ENCODE assay signal across 10 cellular contexts in the genomic region with DNA sequence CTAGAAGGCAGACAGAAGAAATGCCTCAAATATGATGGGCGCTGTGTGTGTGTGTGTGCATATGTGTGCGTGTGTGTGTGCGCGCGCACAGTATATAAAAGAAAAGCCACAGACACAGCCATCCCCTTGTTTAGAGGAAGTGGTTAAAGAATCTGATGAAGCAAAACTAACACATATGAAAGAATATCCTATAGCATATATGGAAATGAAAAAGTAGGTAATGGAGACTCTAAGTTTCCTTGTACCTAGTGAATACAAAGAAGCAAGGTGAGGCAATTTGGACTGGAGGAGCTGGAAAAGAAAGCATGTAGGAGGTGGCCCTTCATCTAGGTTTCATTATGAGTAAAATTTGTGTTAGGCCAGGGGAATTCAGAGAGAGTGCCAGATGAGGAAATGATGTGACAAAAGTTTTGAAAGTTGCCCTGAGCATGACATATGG.
A peak's percentile ranks its signal among the peaks of the same experiment; 100 is the strongest.
DNase-seq lines count a peak whose midpoint lies in the region; ATAC-seq and TF ChIP-seq lines count a peak whose summit lies in the region.
"Had no signal": no experiment of that assay in that cellular context is flagged by ENCODE, and none has a peak within 500 bp of the region (broad histone marks: within the 10 kb centered on the region; RNA-seq: fewer than 3 reads in every experiment).

No MANE protein-coding gene starts in this region.

- peak; percentile 17 for DNase-seq in GM06990 (ENCODE audit: extremely low read depth, insufficient read length)
- peak; percentile 4 for DNase-seq in activated effector memory CD4-positive, alpha-beta T cell treated with Interleukin-2 at 50 U/mL for 16 hours
- DNase-seq in inferior parietal cortex (ENCODE audit: extremely low spot score), result no peak
- no peak for DNase-seq in NCI-H1436 treated with DMSO at 0.1 percent for 48 hours (lab: John Stamatoyannopoulos, UW)
- no peak for DNase-seq in SKM-1 (lab: John Stamatoyannopoulos, UW; ENCODE audit: unreplicated experiment)
- no peak for DNase-seq in NAMALWA (ENCODE audit: low spot score)
- DNase-seq: HCEC 1CT, NCI-H2081 treated with DMSO at 0.1 percent for 48 hours had no signal

- H3K27me3 ChIP-seq in GM06990 (replicated peaks; ENCODE audit: control insufficient read depth, insufficient read depth, low read length), result no peaks in the 10 kb centered on the region

- ATAC-seq in GM21381 (IDR thresholded peaks at IDR 0.05; ENCODE audit: unreplicated experiment) (peak; percentile 65), HG03378 (IDR thresholded peaks at IDR 0.05; ENCODE audit: unreplicated experiment) (peak; percentile 80)

- H3K36me3 ChIP-seq in GM06990 (ENCODE audit: control insufficient read depth, insufficient read depth, low read length), result no peaks in the 10 kb centered on the region

- TF ChIP-seq CTCF in GM06990 (IDR thresholded peaks at IDR 0.05; ENCODE audit: insufficient read depth, low read length, poor library complexity, severe bottlenecking), result no peak

- no peak overlapping the region for H3K4me3 ChIP-seq in GM06990 (replicated peaks; ENCODE audit: low read depth, low read length)

Comparison
In these comparisons a context has a peak if more than half of its experiments do, and no peak if none do; other contexts are left out.
1. DNase-seq: peak in GM06990 (single experiment) and activated effector memory CD4-positive, alpha-beta T cell treated with Interleukin-2 at 50 U/mL for 16 hours (single experiment); none in inferior parietal cortex (single experiment), NCI-H1436 treated with DMSO at 0.1 percent for 48 hours (single experiment), SKM-1 (single experiment) and NAMALWA (single experiment).